ENCODE assay signal across 11 cellular contexts in genomic region chr10:4678023-4678950, GRCh38.
DNase-seq lines count a peak whose midpoint lies in the region; ATAC-seq and TF ChIP-seq lines count a peak whose summit lies in the region.
"Had no signal": no experiment of that assay in that cellular context is flagged by ENCODE, and none has a peak within 500 bp of the region (broad histone marks: within the 10 kb centered on the region; RNA-seq: fewer than 3 reads in every experiment).

No MANE protein-coding gene starts in this region.

- CTCF ChIA-PET in RWPE1 (lab: Yijun Ruan, JAX) = interaction anchor here (0.7 kb wide), 2 partner anchors 137 to 1016 kb away, joined by 3 read pairs; no protein-coding TSS in a partner anchor

- DNase-seq in AG10803 (ENCODE audit: low read depth) = peak; percentile 74
- DNase-seq in RWPE1 (ENCODE audit: low spot score) = peak; percentile 36
- DNase-seq in fibroblast of pulmonary artery (ENCODE audit: low read depth) = peak; percentile 93
- DNase-seq in non-pigmented ciliary epithelial cell (ENCODE audit: low read depth) = peak; percentile 89
- DNase-seq in NCI-H146 treated with DMSO at 0.1 percent for 48 hours (lab: John Stamatoyannopoulos, UW; ENCODE audit: unreplicated experiment) = no peak
- no peak for DNase-seq in Kasumi-1 (lab: John Stamatoyannopoulos, UW)
- DNase-seq: activated CD8-positive, alpha-beta memory T cell treated with anti-CD3 and anti-CD28 coated beads, Interleukin-2, amount 50 U/mL, for 4 hours; midbrain had no signal

- POLR2A ChIA-PET in RWPE1 (lab: Yijun Ruan, JAX; ENCODE audit: low non-redundant PET) = no interaction called here

- peak overlapping the region; percentile 95 for H3K27ac ChIP-seq in RWPE1
- H3K27ac ChIP-seq: BLaER1 treated with 17β-estradiol and CSF1 and Interleukin-3, amounts not matched to agents 10 nM and 100 nM had no signal

- ATAC-seq in GM18519 (IDR thresholded peaks at IDR 0.05; ENCODE audit: low FRiP score, unreplicated experiment) (no peak), GM21526 (IDR thresholded peaks at IDR 0.05; ENCODE audit: low FRiP score, unreplicated experiment) (no peak)

- TF ChIP-seq CTCF in AG10803 (conservative IDR thresholded peaks at IDR 0.05; ENCODE audit: low read length) (no peak), RWPE1 (conservative IDR thresholded peaks at IDR 0.05; ENCODE audit: low read depth) (no peak), fibroblast of pulmonary artery (IDR thresholded peaks at IDR 0.05; ENCODE audit: low read length, missing control alignments) (no peak)

- no peak overlapping the region for H3K4me3 ChIP-seq in AG10803 (ENCODE audit: low read length)
- H3K4me3 ChIP-seq in fibroblast of pulmonary artery (replicated peaks; ENCODE audit: low read depth, low read length) = peak overlapping the region; percentile 44
- H3K4me3 ChIP-seq: BLaER1 treated with 17β-estradiol and CSF1 and Interleukin-3, amounts not matched to agents 10 nM and 100 nM had no signal

Comparison
In these comparisons a context has a peak if more than half of its experiments do, and no peak if none do; other contexts are left out.
1. DNase-seq: peak in AG10803 (single experiment), RWPE1 (single experiment), fibroblast of pulmonary artery (single experiment) and non-pigmented ciliary epithelial cell (single experiment); none in NCI-H146 treated with DMSO at 0.1 percent for 48 hours (single experiment) and Kasumi-1 (0 of 2).